Comparison of ENCODE assay signal across 31 cellular contexts in genomic region chr3:169901453-169901852, GRCh38. TPM values are rescaled to one million over a fixed set of nuclear protein-coding genes. Genes with fewer than 3 reads are reported as not detected.
"Had no signal": no experiment of that assay in that cellular context is flagged by ENCODE, and none has a peak within 500 bp of the region (broad histone marks: within the 10 kb centered on the region; RNA-seq: fewer than 3 reads in every experiment).

No MANE protein-coding gene starts in this region.

- H3K4me1 ChIP-seq: ascending aorta, body of pancreas, SJSA1 had no signal

- H3K4me3 ChIP-seq: ascending aorta, body of pancreas, coronary artery, SJSA1 had no signal

- H3K27me3 ChIP-seq: ascending aorta, body of pancreas, SJSA1 had no signal

- ATAC-seq: activated naive CD4-positive, alpha-beta T cell treated with anti-CD3 and anti-CD28 coated beads, Interleukin-2, amount 50 U/mL, for 72 hours; activated naive CD8-positive, alpha-beta T cell treated with anti-CD3 and anti-CD28 coated beads, Interleukin-2, amount 50 U/mL, for 24 hours; activated T-cell treated with anti-CD3 and anti-CD28 coated beads, Interleukin-2, amount 50 U/mL, for 4 hours; body of pancreas; SK-N-SH treated with all-trans-retinoic acid at 6 μM for 48 hours; T-helper 17 cell had no signal

- H3K27ac ChIP-seq: ascending aorta, body of pancreas, coronary artery, SJSA1 had no signal

- H3K36me3 ChIP-seq: ascending aorta, SJSA1 had no signal

- DNase-seq: activated B cell treated with CpG ODN at 0.5 μM for 24 hours; activated CD4-positive, alpha-beta memory T cell treated with anti-CD3 and anti-CD28 coated beads for 36 hours; activated CD4-positive, alpha-beta T cell treated with anti-CD3 and anti-CD28 coated beads for 1 hour; activated CD4-positive, alpha-beta T cell treated with anti-CD3 and anti-CD28 coated beads, Interleukin-2, amount 10 ng/mL, durations not matched to agents 7 days and 5 days; activated CD8-positive, alpha-beta memory T cell treated with anti-CD3 and anti-CD28 coated beads for 24 hours; activated effector memory CD4-positive, alpha-beta T cell treated with anti-CD3 and anti-CD28 coated beads, Interleukin-2, amount 50 U/mL, for 16 hours; activated naive CD4-positive, alpha-beta T cell treated with Interleukin-2 at 50 U/mL for 16 hours; activated naive CD8-positive, alpha-beta T cell treated with anti-CD3 and anti-CD28 coated beads, Interleukin-2, amount 50 U/mL, for 24 hours; activated T-cell treated with anti-CD3 and anti-CD28 coated beads, Interleukin-2, amount 50 U/mL, for 4 hours; amniotic stem cell; body of pancreas; central memory CD4-positive, alpha-beta T cell; MV-4-11; NCI-H146; NCI-H187 treated with DMSO at 0.1 percent for 48 hours; NCI-H2081 treated with DMSO at 0.1 percent for 48 hours; NCI-H510A treated with DMSO at 0.1 percent for 48 hours; NCI-H69; NK-92 treated with Interleukin-12 subunit alpha and Interleukin-12 subunit beta, amount 100 ng/mL, for 24 hours; SHP77; T-helper 17 cell; T-helper 9 cell had no signal

RNA-seq across cellular contexts. Expression of gene SAMD7, which starts 9.9 kb away (rescaled TPM):
- total RNA-seq: activated B cell treated with CpG ODN at 0.5 μM for 24 hours; activated CD4-positive, alpha-beta memory T cell treated with anti-CD3 and anti-CD28 coated beads for 36 hours; activated CD4-positive, alpha-beta T cell treated with anti-CD3 and anti-CD28 coated beads, Interleukin-2, amount 10 ng/mL, durations not matched to agents 7 days and 5 days; activated naive CD4-positive, alpha-beta T cell treated with anti-CD3 and anti-CD28 coated beads, Interleukin-2, amount 50 U/mL, for 72 hours; activated T-cell treated with anti-CD3 and anti-CD28 coated beads, Interleukin-2, amount 50 U/mL, for 4 hours; ascending aorta; body of pancreas; bronchial epithelial cell; chondrocyte; LHCN-M2; M059J; SJSA1; T-helper 17 cell had no signal

RNA-seq across cellular contexts. Expression of gene LRRC31, which starts 31.7 kb away (rescaled TPM):
- total RNA-seq: activated B cell treated with CpG ODN at 0.5 μM for 24 hours; activated CD4-positive, alpha-beta memory T cell treated with anti-CD3 and anti-CD28 coated beads for 36 hours; activated CD4-positive, alpha-beta T cell treated with anti-CD3 and anti-CD28 coated beads, Interleukin-2, amount 10 ng/mL, durations not matched to agents 7 days and 5 days; activated naive CD4-positive, alpha-beta T cell treated with anti-CD3 and anti-CD28 coated beads, Interleukin-2, amount 50 U/mL, for 72 hours; activated T-cell treated with anti-CD3 and anti-CD28 coated beads, Interleukin-2, amount 50 U/mL, for 4 hours; ascending aorta; bronchial epithelial cell; chondrocyte; LHCN-M2; M059J; SJSA1; T-helper 17 cell had no signal
